ENCODE assay signal across 9 cellular contexts in the genomic region with DNA sequence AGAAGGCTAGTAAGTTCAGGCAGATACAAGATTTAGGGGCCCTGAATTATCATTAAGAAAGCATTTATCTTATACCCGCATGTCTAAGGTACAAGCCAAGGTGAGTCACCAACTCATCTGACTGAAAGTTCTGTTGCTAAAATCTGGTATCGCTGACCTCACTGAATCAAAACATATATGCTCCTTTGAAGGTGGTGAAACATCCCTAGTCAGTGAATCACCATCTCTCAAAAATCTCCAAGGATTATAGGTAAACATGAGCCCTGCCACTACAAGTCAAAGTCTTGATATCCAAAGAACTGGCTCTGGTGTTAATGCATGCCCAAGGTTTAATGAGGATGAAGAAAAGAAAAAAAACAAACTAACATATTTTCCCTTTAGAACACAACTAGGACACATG. TPM values are rescaled to one million over a fixed set of nuclear protein-coding genes. Genes with fewer than 3 reads are reported as not detected.
A peak's percentile ranks its signal among the peaks of the same experiment; 100 is the strongest.
DNase-seq lines count a peak whose midpoint lies in the region; ATAC-seq and TF ChIP-seq lines count a peak whose summit lies in the region.
"Had no signal": no experiment of that assay in that cellular context is flagged by ENCODE, and none has a peak within 500 bp of the region (broad histone marks: within the 10 kb centered on the region; RNA-seq: fewer than 3 reads in every experiment).

No MANE protein-coding gene starts in this region.

- H3K4me3 Mint-ChIP-seq in CD14-positive monocyte = no peak overlapping the region

- CTCF ChIA-PET in HCT116 (lab: Charles Lee) = no interaction called here
- CTCF ChIA-PET in SK-N-SH (lab: Yijun Ruan, JAX) = no interaction called here
- CTCF ChIA-PET in GM10248 (lab: Yijun Ruan, JAX) = interaction anchor here (1.0 kb wide), 1 partner anchor 86 kb away, joined by 3 read pairs; no protein-coding TSS in a partner anchor

- H3K9ac ChIP-seq in HCT116 (ENCODE audit: low read length) = peak overlapping the region; percentile 78
- no peak overlapping the region for H3K9ac ChIP-seq in SK-N-SH
- H3K9ac ChIP-seq in skeletal muscle satellite cell (ENCODE audit: low read depth, low read length) = peak overlapping the region; percentile 69

- H2AFZ ChIP-seq in HCT116 (ENCODE audit: low read depth, low read length, poor library complexity, severe bottlenecking) (no peak overlapping the region), SK-N-SH (ENCODE audit: low read depth) (no peak overlapping the region)

- H3F3A ChIP-seq in SK-N-SH (replicated peaks; ENCODE audit: insufficient read depth) = peaks cover 10% of the 10 kb centered on the region

- peak overlapping the region; percentile 71 for H3K4me2 ChIP-seq in HCT116 (ENCODE audit: low read length)
- H3K4me2 ChIP-seq in SK-N-SH = no peak overlapping the region
- peak overlapping the region; percentile 64 for H3K4me2 ChIP-seq in skeletal muscle satellite cell (ENCODE audit: low read length)

- RAD21 ChIA-PET in HCT116 (lab: Charles Lee; ENCODE audit: low non-redundant PET in 1 of 2, low total read pairs in 2 of 2, uncharacterized antibody in 2 of 2, unreplicated experiment in 2 of 2) = no interaction called here

- TF ChIP-seq RAD21 in HCT116 (IDR thresholded peaks at IDR 0.05; ENCODE audit: low read depth) (peak; percentile 37), SK-N-SH (IDR thresholded peaks at IDR 0.05; ENCODE audit: low read length) (no peak)

- H3K9me3 ChIP-seq in HCT116 (ENCODE audit: control insufficient read depth in 1 of 2, insufficient read depth in 1 of 2, low read depth in 1 of 2, low read length in 2 of 2) (no peaks in the 10 kb centered on the region), SK-N-SH (no peaks in the 10 kb centered on the region), skeletal muscle satellite cell (replicated peaks; ENCODE audit: low read length) (no peaks in the 10 kb centered on the region)

- 60% methylated on average over 2 of the region's 2 CpGs for WGBS in SK-N-SH (ENCODE audit: low lambda C conversion rate)

- H3K4me1 Mint-ChIP-seq in CD14-positive monocyte = no peaks in the 10 kb centered on the region

- H3K27me3 ChIP-seq in HCT116 (ENCODE audit: insufficient read depth, low read length) = no peaks in the 10 kb centered on the region
- no peaks in the 10 kb centered on the region for H3K27me3 ChIP-seq in SK-N-SH (ENCODE audit: insufficient read depth)
- H3K27me3 ChIP-seq in skeletal muscle satellite cell (ENCODE audit: control insufficient read depth, insufficient read depth, low read length) = no peaks in the 10 kb centered on the region

- TF ChIP-seq CTCF in HCT116 (IDR thresholded peaks at IDR 0.05 in 2 of 3, conservative IDR thresholded peaks at IDR 0.05 in 1 of 3; ENCODE audit: borderline replicate concordance in 1 of 3, insufficient read depth in 1 of 3, low read depth in 2 of 3, low read length in 2 of 3) = no peak
- no peak for TF ChIP-seq CTCF in SK-N-SH (IDR thresholded peaks at IDR 0.05)
- no peak for TF ChIP-seq CTCF in fibroblast of villous mesenchyme (IDR thresholded peaks at IDR 0.05; ENCODE audit: insufficient read depth, low read depth, low read length)
- TF ChIP-seq CTCF in CD14-positive monocyte (IDR thresholded peaks at IDR 0.05) = no peak
- no peak for TF ChIP-seq CTCF in GM10248 (IDR thresholded peaks at IDR 0.05; ENCODE audit: control extremely low read depth, extremely low read depth, low read depth, missing control alignments)

- ATAC-seq in HCT116 = peak; percentile 76
- ATAC-seq: K562 had no signal

- H3K27ac ChIP-seq in HCT116 (ENCODE audit: low read depth, low read length) (peak overlapping the region; percentile 96), SK-N-SH (ENCODE audit: low read depth in 2 of 2, low read length in 1 of 2) (peak overlapping the region in 1 of 2 experiments; percentile 40; a peak in 2 of 4 replicates)

- H4K20me1 ChIP-seq in HCT116 (ENCODE audit: insufficient read depth) (no peaks in the 10 kb centered on the region), SK-N-SH (ENCODE audit: insufficient read depth) (peaks cover 3% of the 10 kb centered on the region; the same call in 1 of the 2 replicates)

- intact Hi-C loops in HCT116 (cut with micrococcal nuclease) (loop anchor here (2.0 kb wide), 1 partner anchor 103 kb away; no protein-coding TSS in a partner anchor), CD14-positive monocyte (cut with micrococcal nuclease) (no loop called here)

- no peaks in the 10 kb centered on the region for H3K36me3 Mint-ChIP-seq in CD14-positive monocyte

- H3K79me2 ChIP-seq in HCT116 (ENCODE audit: insufficient read depth, low read length) (peaks cover 90% of the 10 kb centered on the region), SK-N-SH (ENCODE audit: insufficient read depth) (peaks cover 91% of the 10 kb centered on the region; the same call in 1 of the 2 replicates)

- TF ChIP-seq EP300 in SK-N-SH (IDR thresholded peaks at IDR 0.05; ENCODE audit: borderline replicate concordance in 1 of 2, low read depth in 1 of 2, low read length in 1 of 2) = no peak

- H3K36me3 ChIP-seq in HCT116 (ENCODE audit: control insufficient read depth in 1 of 2, insufficient read depth in 2 of 2, low read length in 2 of 2) (no peaks in the 10 kb centered on the region; a peak in 1 of 4 replicates), SK-N-SH (replicated peaks in 1 of 2; ENCODE audit: control insufficient read depth in 1 of 2, insufficient read depth in 2 of 2, low read length in 1 of 2) (peaks cover 0 to 3% of the 10 kb centered on the region in 2 experiments), skeletal muscle satellite cell (ENCODE audit: insufficient read depth, low read length) (peaks cover 5% of the 10 kb centered on the region)

- BruUV-seq in HCT116 (replicated peaks; lab: Mats Ljungman, UMichigan) = no TSS peak

- H3K4me3 ChIP-seq in HCT116 (replicated peaks in 1 of 2; ENCODE audit: low read depth in 1 of 2, low read length in 2 of 2) (peak overlapping the region in 1 of 2 experiments; percentile 27; a peak in 2 of 4 replicates), SK-N-SH (ENCODE audit: low read depth in 2 of 2, low read length in 1 of 2) (no peak overlapping the region), fibroblast of villous mesenchyme (ENCODE audit: low read depth, low read length) (no peak overlapping the region), skeletal muscle satellite cell (ENCODE audit: low read length) (no peak overlapping the region)
- H3K4me3 ChIP-seq: K562 had no signal

- peaks cover 87 to 96% of the 10 kb centered on the region in 2 experiments for H3K4me1 ChIP-seq in HCT116 (ENCODE audit: control insufficient read depth in 1 of 2, insufficient read depth in 2 of 2, low read length in 2 of 2)
- peaks cover 2 to 27% of the 10 kb centered on the region in 2 experiments; a peak in 3 of 4 replicates for H3K4me1 ChIP-seq in SK-N-SH (ENCODE audit: control insufficient read depth in 1 of 2, insufficient read depth in 2 of 2, low read depth in 1 of 2, low read length in 1 of 2)
- peaks cover 82% of the 10 kb centered on the region for H3K4me1 ChIP-seq in skeletal muscle satellite cell (ENCODE audit: control insufficient read depth, insufficient read depth, low read length)

- H3K9me2 ChIP-seq in HCT116 (ENCODE audit: insufficient read depth) (no peaks in the 10 kb centered on the region), SK-N-SH (no peaks in the 10 kb centered on the region)

- H3K27ac Mint-ChIP-seq in CD14-positive monocyte = no peak overlapping the region

- TF ChIP-seq POLR2A in HCT116 (IDR thresholded peaks at IDR 0.05; ENCODE audit: borderline replicate concordance, extremely low read depth, insufficient read depth, insufficient read length) = no peak

- peaks cover 0 to 3% (median 1%) of the 10 kb centered on the region in 3 donors for H3K27me3 Mint-ChIP-seq in CD14-positive monocyte (ENCODE audit: low read depth in 3 of 3)

- DNase-seq in HCT116 (ENCODE audit: low read depth, low spot score) (peak; percentile 97), SK-N-SH (no peak), fibroblast of villous mesenchyme (ENCODE audit: low read depth) (peak; percentile 89), CD14-positive monocyte (ENCODE audit: low spot score) (no peak), GM10248 (ENCODE audit: extremely low spot score) (no peak)
- no peak for DNase-seq in stimulated activated CD4-positive, alpha-beta T cell treated with anti-CD3 and anti-CD28 coated beads, Interleukin-4, amount 100 ng/mL, for 4 hours
- DNase-seq: stimulated activated naive CD4-positive, alpha-beta T cell treated with Interleukin-2 at 50 U/mL for 16 hours had no signal

- H3K9me3 Mint-ChIP-seq in CD14-positive monocyte = peaks cover 0 to 2% (median 0%) of the 10 kb centered on the region in 7 donors

- POLR2A ChIA-PET in HCT116 (lab: Charles Lee) (interaction anchor here (1.6 kb wide), 1 partner anchor 83 kb away, joined by 6 read pairs; no protein-coding TSS in a partner anchor), SK-N-SH (lab: Yijun Ruan, JAX) (no interaction called here), GM10248 (lab: Yijun Ruan, JAX) (no interaction called here)

TF ChIP-seq in HCT116, 20 proteins besides CTCF, POLR2A, EP300 and RAD21 (continues in another document):
- peak; percentile 95 for TF ChIP-seq TCF7L2 (IDR thresholded peaks at IDR 0.05; ENCODE audit: borderline replicate concordance, extremely low read depth, insufficient read depth, insufficient read length)
- peak; percentile 94 for TF ChIP-seq CEBPB (IDR thresholded peaks at IDR 0.05; ENCODE audit: low read depth)
- peak; percentile 93; the same call in 1 of the 2 replicates for TF ChIP-seq CBX3 (IDR thresholded peaks at IDR 0.05; ENCODE audit: low read depth)
- TF ChIP-seq ZNF274 (IDR thresholded peaks at IDR 0.05; ENCODE audit: low read depth, low read length) = no peak
- TF ChIP-seq SP1 (IDR thresholded peaks at IDR 0.05; ENCODE audit: low read depth) = peak; percentile 98

TF ChIP-seq in SK-N-SH, 30 proteins besides CTCF, POLR2A, EP300 and RAD21:
- TF ChIP-seq JUND (IDR thresholded peaks at IDR 0.05) (peak; percentile 34; the same call in 1 of the 2 replicates), SIN3A (IDR thresholded peaks at IDR 0.05; ENCODE audit: borderline replicate concordance, low read depth, low read length) (no peak), FOSL2 (IDR thresholded peaks at IDR 0.05; ENCODE audit: borderline replicate concordance, low read depth) (peak; percentile 59; the same call in 1 of the 2 replicates)

RNA-seq across cellular contexts. Expression of gene IRS1, which starts 43.5 kb away (rescaled TPM):
- total RNA-seq in HCT116 (2021; ENCODE audit: unreplicated experiment) (88.8 TPM), fibroblast of villous mesenchyme (33.2 and 33.8 TPM in 2 replicates)
- 39.4 and 44.1 TPM in 2 replicates for polyA plus RNA-seq in HCT116 (2012)
- polyA plus RNA-seq in SK-N-SH (2012; rRNA removed) (15.8 and 16.5 TPM in 2 replicates), CD14-positive monocyte (under 1 TPM in 1 of 2 donors, not detected in 1; 0.10 TPM)
- 10.2 and 14.6 TPM in 2 replicates for polyA plus RNA-seq in SK-N-SH (2012; cell fraction: cytosol; rRNA removed)
- polyA plus RNA-seq in SK-N-SH (2012; cell fraction: nucleus; rRNA removed) = 11.7 and 14.7 TPM in 2 replicates
- 35.8 and 38.5 TPM in 2 replicates for total RNA-seq in skeletal muscle satellite cell (2012; rRNA removed)

Comparison
In these comparisons a context has a peak if more than half of its experiments do, and no peak if none do; other contexts are left out.
1. DNase-seq: peak in HCT116 (single experiment) and fibroblast of villous mesenchyme (single experiment); none in SK-N-SH (single experiment), CD14-positive monocyte (single experiment), stimulated activated CD4-positive, alpha-beta T cell treated with anti-CD3 and anti-CD28 coated beads, Interleukin-4, amount 100 ng/mL, for 4 hours (0 of 2) and GM10248 (single experiment).
2. Of the 11 proteins assayed by ChIP-seq in both SK-N-SH and HCT116: peak only in SK-N-SH: none; only in HCT116: MAX, POLR2AphosphoS5, RAD21 and SIN3A; in both: JUND; in neither: 6.